In the genomic region with DNA sequence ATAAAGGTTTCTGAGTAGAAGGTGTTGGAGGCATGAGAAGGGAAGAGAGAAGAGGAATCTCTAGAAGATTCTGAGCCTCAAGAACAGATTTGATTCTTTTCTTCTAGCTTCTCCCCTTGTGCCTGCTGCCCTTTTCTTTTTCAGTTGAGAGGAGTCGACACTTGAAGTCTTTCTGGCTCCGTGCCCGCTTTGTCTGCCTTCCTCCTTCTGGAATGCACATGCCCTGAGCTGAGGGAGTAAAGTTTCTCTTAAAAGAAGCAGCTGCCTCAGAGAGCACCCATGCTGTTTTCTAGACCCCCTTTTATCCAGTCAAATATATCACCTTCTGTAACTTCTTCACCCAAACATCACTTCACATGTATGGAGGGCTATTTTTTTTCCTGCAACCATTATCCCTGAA, we compare ENCODE assay signal across 10 cellular contexts. TPM values are rescaled to one million over a fixed set of nuclear protein-coding genes. Genes with fewer than 3 reads are reported as not detected.
DNase-seq lines count a peak whose midpoint lies in the region; ATAC-seq and TF ChIP-seq lines count a peak whose summit lies in the region.
"Had no signal": no experiment of that assay in that cellular context is flagged by ENCODE, and none has a peak within 500 bp of the region (broad histone marks: within the 10 kb centered on the region; RNA-seq: fewer than 3 reads in every experiment).

No MANE protein-coding gene starts in this region.

- no peaks in the 10 kb centered on the region for H3K36me3 ChIP-seq in sigmoid colon

- H3K9me3 ChIP-seq in sigmoid colon: no peaks in the 10 kb centered on the region

- TF ChIP-seq CTCF in HFF-Myc (IDR thresholded peaks at IDR 0.05; ENCODE audit: low read depth, low read length, missing control alignments) (no peak), sigmoid colon (IDR thresholded peaks at IDR 0.05) (no peak)

- H3K27me3 ChIP-seq in sigmoid colon: no peaks in the 10 kb centered on the region

- H3K4me3 ChIP-seq in HFF-Myc (replicated peaks; ENCODE audit: low read depth, low read length): no peak overlapping the region
- H3K4me3 ChIP-seq in sigmoid colon: no peak overlapping the region
- H3K4me3 ChIP-seq: PC-9 had no signal

- WGBS in sigmoid colon, 2 donors: 2 to 26% methylated on average over 3 of the region's 3 CpGs

- peaks cover 0 to 4% (median 0%) of the 10 kb centered on the region in 4 donors for H3K4me1 ChIP-seq in sigmoid colon

- no peak for TF ChIP-seq POLR2A in sigmoid colon (IDR thresholded peaks at IDR 0.05)

- DNase-seq in HFF-Myc (ENCODE audit: extremely low read depth, low read depth): peak; percentile 69
- DNase-seq in SK-N-DZ (ENCODE audit: low spot score): peak; percentile 37
- DNase-seq in glomerular visceral epithelial cell (ENCODE audit: extremely low spot score): peak; percentile 53
- peak; percentile 82 for DNase-seq in sigmoid colon
- DNase-seq in stimulated activated CD4-positive, alpha-beta T cell treated with anti-CD3 and anti-CD28 coated beads, Interleukin-12 subunit alpha, Interleukin-12 subunit beta, amount 100 ng/mL, for 4 hours: no peak
- no peak for DNase-seq in cortex of kidney (lab: John Stamatoyannopoulos, UW)
- DNase-seq: activated effector memory CD4-positive, alpha-beta T cell treated with Interleukin-2 at 50 U/mL for 16 hours had no signal

- no peak for TF ChIP-seq EP300 in sigmoid colon (IDR thresholded peaks at IDR 0.05)

- no peak overlapping the region for H3K27ac ChIP-seq in sigmoid colon
- H3K27ac ChIP-seq: PC-9 had no signal

- intact Hi-C loops in sigmoid colon (cut with DNase I): no loop called here

- no peak for ATAC-seq in HG03354 (IDR thresholded peaks at IDR 0.05; ENCODE audit: poor library complexity, severe bottlenecking, unreplicated experiment)
- ATAC-seq in GM19023 (IDR thresholded peaks at IDR 0.05; ENCODE audit: unreplicated experiment): no peak

RNA-seq across cellular contexts. Expression of a gene that starts 13.7 kb away (rescaled TPM):
- not detected in 2 replicates for polyA plus RNA-seq in SK-N-DZ (2014; cell fraction: cytosol; rRNA removed)
- not detected in 2 replicates for polyA plus RNA-seq in SK-N-DZ (2014; cell fraction: nucleus; rRNA removed)
- not detected for total RNA-seq in sigmoid colon
- not detected for polyA plus RNA-seq in sigmoid colon
- total RNA-seq: PC-9 had no signal

RNA-seq across cellular contexts. Expression of a gene that starts 17.8 kb away (rescaled TPM):
- polyA plus RNA-seq in SK-N-DZ (2014; cell fraction: cytosol; rRNA removed): 1.3 TPM in 2 replicates
- polyA plus RNA-seq in SK-N-DZ (2014; cell fraction: nucleus; rRNA removed): 0.76 and 1.5 TPM in 2 replicates
- total RNA-seq in sigmoid colon: 1 to 10 TPM; 5.6 to 8.4 (median 7.4) TPM
- polyA plus RNA-seq in sigmoid colon: 1 to 10 TPM; 3.5 to 9.1 (median 4.8) TPM

RNA-seq across cellular contexts. Expression of a gene that starts 32.1 kb away (rescaled TPM):
- 56.0 and 70.6 TPM in 2 replicates for polyA plus RNA-seq in SK-N-DZ (2014; cell fraction: cytosol; rRNA removed)
- 82.7 and 88.3 TPM in 2 replicates for polyA plus RNA-seq in SK-N-DZ (2014; cell fraction: nucleus; rRNA removed)
- total RNA-seq in sigmoid colon: 10 to 100 TPM; 19.3 to 27.7 (median 23.4) TPM
- 10 to 100 TPM; 14.6 to 15.3 (median 15.0) TPM for polyA plus RNA-seq in sigmoid colon

RNA-seq across cellular contexts. Expression of a gene that starts 32.3 kb away (rescaled TPM):
- polyA plus RNA-seq in SK-N-DZ (2014; cell fraction: cytosol; rRNA removed): 40.7 and 49.3 TPM in 2 replicates
- polyA plus RNA-seq in SK-N-DZ (2014; cell fraction: nucleus; rRNA removed): 32.1 and 34.0 TPM in 2 replicates
- total RNA-seq in sigmoid colon: 10 to 100 TPM; 12.5 to 26.6 (median 16.3) TPM
- 1 to 10 TPM; 2.4 to 6.7 (median 2.8) TPM for polyA plus RNA-seq in sigmoid colon

RNA-seq across cellular contexts. Expression of a gene that starts 41.2 kb away (rescaled TPM):
- polyA plus RNA-seq in SK-N-DZ (2014; cell fraction: cytosol; rRNA removed): 0.14 and 0.41 TPM in 2 replicates
- polyA plus RNA-seq in SK-N-DZ (2014; cell fraction: nucleus; rRNA removed): 0.07 and 0.35 TPM in 2 replicates
- total RNA-seq in sigmoid colon: 1 to 10 TPM; 3.5 to 8.1 (median 4.6) TPM
- polyA plus RNA-seq in sigmoid colon: 1 to 10 TPM; 3.5 to 5.4 (median 3.9) TPM

Comparison
In these comparisons a context has a peak if more than half of its experiments do, and no peak if none do; other contexts are left out.
1. DNase-seq: peak in HFF-Myc (single experiment), SK-N-DZ (single experiment), glomerular visceral epithelial cell (single experiment) and sigmoid colon (single experiment); none in stimulated activated CD4-positive, alpha-beta T cell treated with anti-CD3 and anti-CD28 coated beads, Interleukin-12 subunit alpha, Interleukin-12 subunit beta, amount 100 ng/mL, for 4 hours (single experiment) and cortex of kidney (single experiment).